In the genomic region with DNA sequence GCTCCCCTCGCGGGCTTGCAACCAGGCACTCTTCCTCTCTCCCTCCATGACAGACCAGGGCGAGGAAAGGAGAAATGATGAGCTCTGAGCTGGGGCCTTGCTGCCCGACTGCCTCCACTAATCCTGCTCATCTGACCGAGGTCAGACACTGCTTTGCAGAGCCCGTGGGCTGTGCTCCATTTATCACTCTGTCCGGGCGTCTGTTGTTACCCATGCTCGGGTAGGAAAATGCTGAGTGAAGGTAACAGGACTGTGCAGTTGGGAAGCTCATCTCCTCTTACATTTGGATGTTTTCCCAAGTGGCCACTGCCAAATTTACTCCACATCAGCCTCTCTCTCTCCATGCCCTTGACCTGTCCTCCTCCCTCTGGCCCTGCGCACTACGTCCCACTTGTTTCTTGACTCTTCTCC, we compare ENCODE assay signal across 15 cellular contexts. TPM values are rescaled to one million over a fixed set of nuclear protein-coding genes. Genes with fewer than 3 reads are reported as not detected.
DNase-seq lines count a peak whose midpoint lies in the region; ATAC-seq and TF ChIP-seq lines count a peak whose summit lies in the region.
"Had no signal": no experiment of that assay in that cellular context is flagged by ENCODE, and none has a peak within 500 bp of the region (broad histone marks: within the 10 kb centered on the region; RNA-seq: fewer than 3 reads in every experiment).

No MANE protein-coding gene starts in this region.

- no peak for TF ChIP-seq CTCF in left ventricle myocardium inferior (IDR thresholded peaks at IDR 0.05; ENCODE audit: borderline replicate concordance)
- TF ChIP-seq CTCF in ovary (IDR thresholded peaks at IDR 0.05) = no peak

- no peak overlapping the region for H3K4me3 ChIP-seq in left ventricle myocardium inferior
- no peak overlapping the region for H3K4me3 ChIP-seq in ovary
- H3K4me3 ChIP-seq: BLaER1 had no signal

- peak; percentile 77 for ATAC-seq in Right ventricle myocardium inferior
- ATAC-seq: activated CD4-positive, alpha-beta T cell treated with anti-CD3 and anti-CD28 coated beads for 36 hours had no signal

- peak overlapping the region; percentile 65 for H3K27ac ChIP-seq in left ventricle myocardium inferior (replicated peaks)
- H3K27ac ChIP-seq in ovary = peak overlapping the region; percentile 13 to 68
- H3K27ac ChIP-seq: BLaER1, epithelial cell of prostate had no signal

- TF ChIP-seq EP300 in ovary (IDR thresholded peaks at IDR 0.05) = no peak

- H3K27me3 ChIP-seq in left ventricle myocardium inferior (ENCODE audit: low read depth) (no peaks in the 10 kb centered on the region), ovary (no peaks in the 10 kb centered on the region)
- H3K27me3 ChIP-seq: BLaER1 had no signal

- TF ChIP-seq POLR2A in ovary (IDR thresholded peaks at IDR 0.05) = no peak

- DNase-seq in Right ventricle myocardium inferior (ENCODE audit: missing footprints) (no peak), cardiac septum (ENCODE audit: low spot score) (no peak), left ventricle myocardium inferior (no peak), ovary (peak; percentile 74 to 83 (median 77)), hypothalamus (lab: John Stamatoyannopoulos, UW) (no peak), NCI-H446 treated with DMSO at 0.1 percent for 48 hours (lab: John Stamatoyannopoulos, UW) (no peak), islet precursor cell (no peak)
- no peak for DNase-seq in activated CD4-positive, alpha-beta T cell treated with anti-CD3 and anti-CD28 coated beads for 48 hours
- DNase-seq: activated CD4-positive, alpha-beta T cell treated with anti-CD3 and anti-CD28 coated beads for 36 hours; foreskin fibroblast; NCI-H1436; NCI-H526; stimulated activated CD4-positive, alpha-beta T cell treated with anti-CD3 and anti-CD28 coated beads, Interleukin-4, amount 100 ng/mL, for 4 hours had no signal

- H3K36me3 ChIP-seq in left ventricle myocardium inferior (no peaks in the 10 kb centered on the region), ovary (no peaks in the 10 kb centered on the region)
- H3K36me3 ChIP-seq: BLaER1 had no signal

- WGBS in ovary, 3 donors = 28 to 36% (median 32%) methylated on average over 11 of the region's 11 CpGs

- intact Hi-C loops in Right ventricle myocardium inferior (cut with DNase I) = no loop called here
- intact Hi-C loops in cardiac septum (cut with DNase I) = loop anchor here (5.0 kb wide), 1 partner anchor 35 kb away; no protein-coding TSS in a partner anchor
- intact Hi-C loops in left ventricle myocardium inferior (cut with micrococcal nuclease) = no loop called here
- intact Hi-C loops in ovary (cut with DNase I) = no loop called here

- H3K4me1 ChIP-seq in left ventricle myocardium inferior (peaks cover 53% of the 10 kb centered on the region), ovary (ENCODE audit: insufficient read depth) (peaks cover 31% of the 10 kb centered on the region)
- H3K4me1 ChIP-seq: BLaER1 had no signal

- H3K9me3 ChIP-seq in left ventricle myocardium inferior (replicated peaks) = no peaks in the 10 kb centered on the region
- no peaks in the 10 kb centered on the region for H3K9me3 ChIP-seq in ovary
- H3K9me3 ChIP-seq: BLaER1 had no signal

RNA-seq across cellular contexts. Expression of a gene that starts 14.6 kb away (rescaled TPM):
- 55.5 TPM for total RNA-seq in Right ventricle myocardium inferior
- total RNA-seq in cardiac septum = 103 TPM
- 77.2 TPM for total RNA-seq in left ventricle myocardium inferior
- 10 to 100 TPM; 25.2 to 75.5 (median 49.9) TPM for total RNA-seq in ovary
- 10 to 100 TPM; 24.4 to 48.1 TPM for polyA plus RNA-seq in ovary

RNA-seq across cellular contexts. Expression of a gene that starts 26.0 kb away (rescaled TPM):
- total RNA-seq in Right ventricle myocardium inferior = 0.43 TPM
- total RNA-seq in cardiac septum = 1.4 TPM
- total RNA-seq in left ventricle myocardium inferior = 0.77 TPM
- 1 to 10 TPM in 6 of 7 donors, under 1 TPM in 1; 0.91 to 6.4 (median 1.8) TPM for total RNA-seq in ovary
- polyA plus RNA-seq in ovary = under 1 TPM; 0.16 to 0.20 TPM

Comparison
In these comparisons a context has a peak if more than half of its experiments do, and no peak if none do; other contexts are left out.
1. DNase-seq: peak in ovary (5 of 5); none in Right ventricle myocardium inferior (single experiment), cardiac septum (single experiment), left ventricle myocardium inferior (single experiment), hypothalamus (0 of 51), NCI-H446 treated with DMSO at 0.1 percent for 48 hours (single experiment), activated CD4-positive, alpha-beta T cell treated with anti-CD3 and anti-CD28 coated beads for 48 hours (single experiment) and islet precursor cell (single experiment).